ENCODE assay signal across 15 cellular contexts in the genomic region with DNA sequence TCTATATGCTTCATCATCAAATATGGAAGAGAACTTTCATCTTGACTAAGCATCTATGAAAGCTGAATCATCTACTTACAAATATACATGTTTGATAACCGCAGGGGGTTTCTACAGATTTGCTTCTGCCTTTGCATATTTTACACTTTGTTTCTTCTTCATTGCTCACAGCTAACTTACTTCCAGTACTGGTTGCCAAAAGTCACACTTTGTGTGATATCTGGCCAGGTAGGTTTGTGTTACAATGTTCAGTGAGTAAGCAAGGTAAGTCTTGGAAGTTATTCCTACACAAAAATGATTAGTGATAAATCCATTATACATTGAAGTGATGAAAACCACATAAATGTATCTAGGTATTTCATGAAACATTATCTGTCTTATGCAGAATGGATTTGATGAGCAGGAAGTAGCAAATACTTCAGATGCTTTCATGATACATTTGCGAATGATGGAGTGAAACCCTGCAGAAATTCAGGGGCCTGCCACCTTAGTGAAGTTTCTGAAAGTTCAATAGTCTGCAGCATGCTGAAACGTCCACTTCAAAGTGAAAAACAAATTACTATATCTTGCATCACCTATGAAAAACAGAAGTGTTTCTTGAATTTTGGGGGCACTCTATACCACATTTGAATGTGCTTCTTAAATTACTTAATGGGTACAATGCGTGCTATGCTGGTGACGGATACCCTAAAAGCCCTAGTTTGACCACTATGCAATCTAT.
A peak's percentile ranks its signal among the peaks of the same experiment; 100 is the strongest.
DNase-seq lines count a peak whose midpoint lies in the region; ATAC-seq and TF ChIP-seq lines count a peak whose summit lies in the region.
"Had no signal": no experiment of that assay in that cellular context is flagged by ENCODE, and none has a peak within 500 bp of the region (broad histone marks: within the 10 kb centered on the region; RNA-seq: fewer than 3 reads in every experiment).

No MANE protein-coding gene starts in this region.

- H3K36me3 ChIP-seq in IMR-90 (ENCODE audit: control insufficient read depth, insufficient read depth, low read length) (no peaks in the 10 kb centered on the region), neural progenitor cell (no peaks in the 10 kb centered on the region)

- H3K27me3 ChIP-seq in IMR-90 (ENCODE audit: control insufficient read depth, insufficient read depth, low read length), result no peaks in the 10 kb centered on the region
- H3K27me3 ChIP-seq in neural progenitor cell, result no peaks in the 10 kb centered on the region

- H3K18ac ChIP-seq in IMR-90 (ENCODE audit: low read depth, low read length), result no peak overlapping the region

- TF ChIP-seq POLR2A in IMR-90 (IDR thresholded peaks at IDR 0.05; ENCODE audit: low read depth, low read length), result no peak

- H3K9ac ChIP-seq in IMR-90 (ENCODE audit: low read depth, low read length) (no peak overlapping the region), neural progenitor cell (no peak overlapping the region)
- H3K9ac ChIP-seq: SK-N-SH had no signal

- POLR2A ChIA-PET in IMR-90 (lab: Charles Lee; ENCODE audit: unreplicated experiment), result no interaction called here

- no peak overlapping the region for H3K4ac ChIP-seq in IMR-90 (ENCODE audit: low read depth, low read length)

- H3K4me3 Mint-ChIP-seq in neural progenitor cell, result no peak overlapping the region
- H3K4me3 Mint-ChIP-seq: GM23338; stimulated activated naive B cell treated with anti-CD40 and anti-IgM and Interleukin-4, amounts not matched to agents 10 μg/mL and 1 μg/mL and 100 μg/mL, for 72 hours had no signal

- H4K5ac ChIP-seq in IMR-90 (ENCODE audit: low read depth, low read length), result no peak overlapping the region

- in situ Hi-C loops in IMR-90 (cut with MboI; ENCODE audit: low sequenced_read_pairs), result no loop called here

- BruUV-seq in IMR-90 (replicated peaks; lab: Mats Ljungman, UMichigan), result no TSS peak

- CTCF ChIA-PET in IMR-90 (lab: Yijun Ruan, JAX), result no interaction called here

- DNase-seq in IMR-90 (peak; percentile 2), NCI-H1105 (lab: John Stamatoyannopoulos, UW) (no peak), mesenteric fat pad (ENCODE audit: low spot score) (no peak), MV-4-11 (lab: John Stamatoyannopoulos, UW) (no peak), neural progenitor cell (ENCODE audit: low spot score) (no peak)
- DNase-seq: activated CD4-positive, alpha-beta T cell treated with anti-CD3 and anti-CD28 coated beads, Interleukin-2, amount 50 U/mL, for 1 hour; amniotic stem cell; NCI-H524; SK-N-SH; stimulated activated naive B cell treated with anti-CD40 and anti-IgM and Interleukin-4, amounts not matched to agents 10 μg/mL and 1 μg/mL and 100 μg/mL, for 72 hours had no signal

- no peak overlapping the region for H3K4me3 ChIP-seq in IMR-90 (ENCODE audit: insufficient read depth, low read depth, low read length)
- H3K4me3 ChIP-seq in neural progenitor cell, result no peak overlapping the region
- H3K4me3 ChIP-seq: GM23338, smooth muscle cell had no signal

- no peak overlapping the region for H2BK120ac ChIP-seq in IMR-90 (ENCODE audit: low read depth, low read length)

- no peaks in the 10 kb centered on the region for H3K4me1 Mint-ChIP-seq in neural progenitor cell
- H3K4me1 Mint-ChIP-seq: GM23338 had no signal

- intact Hi-C loops in IMR-90 (cut with micrococcal nuclease), result loop anchor here (10.0 kb wide), 1 partner anchor 268 kb away; no protein-coding TSS in a partner anchor

- no peaks in the 10 kb centered on the region for H3F3A ChIP-seq in neural progenitor cell (ENCODE audit: low read depth)

- H4K8ac ChIP-seq in IMR-90 (ENCODE audit: low read depth in 2 of 2, low read length in 2 of 2), result no peak overlapping the region

- ATAC-seq in GM18517 (IDR thresholded peaks at IDR 0.05; ENCODE audit: unreplicated experiment) (peak; percentile 89), GM19467 (IDR thresholded peaks at IDR 0.05; ENCODE audit: unreplicated experiment) (peak; percentile 76), HG02943 (IDR thresholded peaks at IDR 0.05; ENCODE audit: low read depth, unreplicated experiment) (peak; percentile 64), IMR-90 (ENCODE audit: low read depth) (no peak)
- ATAC-seq: GM23338; stimulated activated naive B cell treated with anti-CD40 and anti-IgM and Interleukin-4, amounts not matched to agents 10 μg/mL and 1 μg/mL and 100 μg/mL, for 72 hours had no signal

- H3K9me3 Mint-ChIP-seq in neural progenitor cell, result no peaks in the 10 kb centered on the region
- H3K9me3 Mint-ChIP-seq: GM23338; stimulated activated naive B cell treated with anti-CD40 and anti-IgM and Interleukin-4, amounts not matched to agents 10 μg/mL and 1 μg/mL and 100 μg/mL, for 72 hours had no signal

- H2BK15ac ChIP-seq in IMR-90 (ENCODE audit: low read depth, low read length), result no peak overlapping the region

- H3K27me3 Mint-ChIP-seq in neural progenitor cell (ENCODE audit: insufficient read depth, low read depth), result no peaks in the 10 kb centered on the region
- H3K27me3 Mint-ChIP-seq: stimulated activated naive B cell treated with anti-CD40 and anti-IgM and Interleukin-4, amounts not matched to agents 10 μg/mL and 1 μg/mL and 100 μg/mL, for 72 hours had no signal

- H2BK5ac ChIP-seq in IMR-90 (ENCODE audit: low read depth, low read length, poor library complexity, severe bottlenecking), result no peak overlapping the region

- no peak overlapping the region for H3K56ac ChIP-seq in IMR-90 (ENCODE audit: extremely low read depth, insufficient read depth, low read length)

- H3K4me1 ChIP-seq in IMR-90 (ENCODE audit: control insufficient read depth, insufficient read depth, low read length), result no peaks in the 10 kb centered on the region
- H3K4me1 ChIP-seq in neural progenitor cell, result no peaks in the 10 kb centered on the region

- no peak overlapping the region for H3K14ac ChIP-seq in IMR-90 (replicated peaks; ENCODE audit: low read depth, low read length)

- no peaks in the 10 kb centered on the region for H3K36me3 Mint-ChIP-seq in neural progenitor cell
- H3K36me3 Mint-ChIP-seq: stimulated activated naive B cell treated with anti-CD40 and anti-IgM and Interleukin-4, amounts not matched to agents 10 μg/mL and 1 μg/mL and 100 μg/mL, for 72 hours had no signal

- H4K91ac ChIP-seq in IMR-90 (ENCODE audit: insufficient read depth, low read depth, low read length), result no peak overlapping the region

- no peaks in the 10 kb centered on the region for H3K79me2 ChIP-seq in neural progenitor cell (ENCODE audit: low read depth)

- TF ChIP-seq CTCF in IMR-90 (conservative IDR thresholded peaks at IDR 0.05; ENCODE audit: low read depth, low read length) (no peak), neural progenitor cell (IDR thresholded peaks at IDR 0.05) (no peak)

- H3K79me1 ChIP-seq in IMR-90 (ENCODE audit: low read depth in 1 of 2, low read length in 2 of 2), result no peaks in the 10 kb centered on the region

- H3K27ac Mint-ChIP-seq in neural progenitor cell, result no peak overlapping the region
- H3K27ac Mint-ChIP-seq: GM23338; stimulated activated naive B cell treated with anti-CD40 and anti-IgM and Interleukin-4, amounts not matched to agents 10 μg/mL and 1 μg/mL and 100 μg/mL, for 72 hours had no signal

- H2AK9ac ChIP-seq in IMR-90 (replicated peaks; ENCODE audit: low read depth, low read length, poor library complexity), result no peak overlapping the region

- no peak overlapping the region for H3K23ac ChIP-seq in IMR-90 (ENCODE audit: low read depth, low read length)

- no peak overlapping the region for H2AFZ ChIP-seq in IMR-90 (replicated peaks; ENCODE audit: low read length, poor library complexity)
- no peak overlapping the region for H2AFZ ChIP-seq in neural progenitor cell (replicated peaks)
- H2AFZ ChIP-seq: GM23338 had no signal

- H3K27ac ChIP-seq in IMR-90 (ENCODE audit: insufficient read depth, low read length) (no peak overlapping the region), neural progenitor cell (no peak overlapping the region)

- WGBS in IMR-90 (ENCODE audit: extremely low coverage in 2 of 2, insufficient read length in 1 of 2), 2 experiments, result no CpG with 5 or more reads among the region's 5 CpGs

- H3K4me2 ChIP-seq in IMR-90 (ENCODE audit: low read depth, low read length) (no peak overlapping the region), neural progenitor cell (no peak overlapping the region)
- H3K4me2 ChIP-seq: GM23338, SK-N-SH, smooth muscle cell had no signal

- no peak for TF ChIP-seq RAD21 in IMR-90 (IDR thresholded peaks at IDR 0.05; ENCODE audit: low read length)

- H2BK20ac ChIP-seq in IMR-90 (ENCODE audit: low read depth, low read length), result no peak overlapping the region

- no peaks in the 10 kb centered on the region for H3K9me3 ChIP-seq in IMR-90 (ENCODE audit: control insufficient read depth, insufficient read depth, low read length)
- no peaks in the 10 kb centered on the region for H3K9me3 ChIP-seq in neural progenitor cell (ENCODE audit: low read depth)
- H3K9me3 ChIP-seq: SK-N-SH had no signal

- H4K20me1 ChIP-seq in IMR-90 (ENCODE audit: insufficient read depth, low read length), result no peaks in the 10 kb centered on the region
- H4K20me1 ChIP-seq in neural progenitor cell (ENCODE audit: low read depth), result no peaks in the 10 kb centered on the region

- H3K9me1 ChIP-seq in IMR-90 (ENCODE audit: insufficient read depth, low read length), result no peaks in the 10 kb centered on the region

- no peak overlapping the region for H2AK5ac ChIP-seq in IMR-90 (ENCODE audit: low read depth, low read length)

- dilution Hi-C loops in IMR-90 (cut with HindIII; ENCODE audit: low sequenced_read_pairs, unreplicated experiment), result no loop called here

TF ChIP-seq in IMR-90, 13 proteins besides CTCF, POLR2A, EP300 and RAD21:
- TF ChIP-seq RFX5 (IDR thresholded peaks at IDR 0.05; ENCODE audit: low read depth, low read length) (no peak), MAFK (IDR thresholded peaks at IDR 0.05; ENCODE audit: low read depth, low read length) (peak; percentile 32; the same call in 1 of the 2 replicates)
TF ChIP-seq in IMR-90: peak in this region for 1.
